In the genomic region with DNA sequence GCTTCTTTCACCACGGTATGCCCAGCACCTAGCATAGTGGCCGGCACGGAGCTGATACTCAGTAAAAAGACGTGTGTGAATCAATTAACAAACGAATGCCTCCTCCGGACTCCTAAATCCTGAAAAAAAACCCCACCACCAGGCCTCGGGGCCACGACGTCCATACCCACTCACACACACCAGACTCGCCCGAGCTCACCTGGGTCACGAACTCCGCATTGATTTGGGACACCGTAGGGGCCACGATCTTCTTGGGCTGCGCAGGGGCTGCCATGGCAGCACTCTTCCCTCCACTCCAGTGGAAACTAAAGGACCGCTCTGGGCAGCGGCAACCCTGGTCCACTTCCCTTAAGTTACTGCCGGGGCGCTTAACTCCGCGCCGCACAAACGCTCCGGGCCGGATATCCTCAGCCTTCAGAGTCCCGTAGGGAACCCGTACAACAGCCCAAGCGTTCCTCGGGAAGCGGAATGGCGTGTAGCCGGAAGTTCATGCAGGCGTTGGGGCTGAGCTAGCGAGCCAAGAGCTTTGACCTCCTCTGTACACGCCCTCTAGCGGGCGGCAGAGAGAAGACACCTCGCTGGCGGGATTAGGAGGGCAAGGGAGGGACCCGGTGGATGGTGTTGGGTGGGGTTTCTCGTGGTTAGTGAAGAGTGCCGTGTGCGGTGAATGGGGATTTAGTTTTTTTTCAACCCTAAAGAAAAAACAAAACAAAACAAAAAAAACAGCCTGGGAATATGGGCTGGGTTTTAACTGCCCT, we compare ENCODE assay signal across 8 cellular contexts.
A peak's percentile ranks its signal among the peaks of the same experiment; 100 is the strongest.
DNase-seq lines count a peak whose midpoint lies in the region; ATAC-seq and TF ChIP-seq lines count a peak whose summit lies in the region.

AQR (minus strand) TSS at position 403 of the 758 bp plus-strand sequence; CDS start at position 274, 129 bp downstream.

- DNase-seq in C1 segment of cervical spinal cord (lab: John Stamatoyannopoulos, UW) (peak; percentile 32 to 96 (median 90)), NCI-H526 (lab: John Stamatoyannopoulos, UW) (peak; percentile 97 to 98), coronary artery (ENCODE audit: low spot score) (peak; percentile 96), left kidney (ENCODE audit: low read depth, low spot score) (peak; percentile 99)
- DNase-seq in activated CD4-positive, alpha-beta T cell treated with anti-CD3 and anti-CD28 coated beads for 48 hours: peak; percentile 94
- DNase-seq in stimulated activated CD4-positive, alpha-beta T cell treated with anti-CD3 and anti-CD28 coated beads, Interleukin-2, amount 100 ng/mL, for 24 hours: peak; percentile 89 to 92

- TF ChIP-seq CTCF in coronary artery (IDR thresholded peaks at IDR 0.05): peak; percentile 53

- H3K4me3 ChIP-seq in coronary artery: peak within 1 kb of the TSS; percentile 83

- ATAC-seq in GM19324 (IDR thresholded peaks at IDR 0.05; ENCODE audit: low FRiP score, unreplicated experiment): peak; percentile 97
- ATAC-seq in HG03469 (IDR thresholded peaks at IDR 0.05; ENCODE audit: unreplicated experiment): peak; percentile 94

- H3K27ac ChIP-seq in coronary artery: peak within 1 kb of the TSS; percentile 36 to 82

Comparison
In these comparisons a context has a peak if more than half of its experiments do, and no peak if none do; other contexts are left out.
1. Peak in every context shown above with its lines: DNase-seq, ATAC-seq, H3K4me3 ChIP-seq and H3K27ac ChIP-seq.